ENCODE assay signal across 1 cellular context in the genomic region with DNA sequence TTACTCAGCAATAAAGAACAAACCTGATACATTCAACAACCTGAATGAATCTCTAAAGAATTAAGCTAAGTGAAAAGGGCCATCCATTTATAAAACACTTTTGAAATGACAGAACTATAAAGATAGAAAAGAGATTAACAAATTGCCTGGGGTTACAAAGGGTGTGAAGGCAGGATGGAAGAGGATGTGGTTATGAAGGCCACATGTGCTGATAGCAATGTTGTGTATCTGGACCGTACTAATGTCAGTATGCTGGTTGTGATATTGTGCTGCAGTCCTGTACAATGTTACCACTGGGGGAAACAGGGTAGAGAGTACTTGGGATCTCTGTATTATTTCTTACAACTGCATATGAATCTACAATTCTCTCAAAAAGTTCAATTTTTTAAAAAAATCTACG.
TF ChIP-seq lines count a peak whose summit lies in the region.

No MANE protein-coding gene starts in this region.

TF ChIP-seq in IMR-90, 13 proteins besides CTCF, POLR2A, EP300 and RAD21:
- TF ChIP-seq NFE2L2 (IDR thresholded peaks at IDR 0.05; ENCODE audit: low read depth, low read length) = no peak
- TF ChIP-seq CHD1 (IDR thresholded peaks at IDR 0.05; ENCODE audit: low read depth, low read length) = no peak
- TF ChIP-seq, protein P1, sequence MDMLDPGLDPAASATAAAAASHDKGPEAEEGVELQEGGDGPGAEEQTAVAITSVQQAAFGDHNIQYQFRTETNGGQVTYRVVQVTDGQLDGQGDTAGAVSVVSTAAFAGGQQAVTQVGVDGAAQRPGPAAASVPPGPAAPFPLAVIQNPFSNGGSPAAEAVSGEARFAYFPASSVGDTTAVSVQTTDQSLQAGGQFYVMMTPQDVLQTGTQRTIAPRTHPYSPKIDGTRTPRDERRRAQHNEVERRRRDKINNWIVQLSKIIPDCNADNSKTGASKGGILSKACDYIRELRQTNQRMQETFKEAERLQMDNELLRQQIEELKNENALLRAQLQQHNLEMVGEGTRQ (IDR thresholded peaks at IDR 0.05; ENCODE audit: low read depth, low read length) = no peak
- TF ChIP-seq RFX5 (IDR thresholded peaks at IDR 0.05; ENCODE audit: low read depth, low read length) = no peak
- TF ChIP-seq RCOR1 (IDR thresholded peaks at IDR 0.05; ENCODE audit: insufficient replicate concordance, low read length) = no peak
- no peak for TF ChIP-seq SMC3 (IDR thresholded peaks at IDR 0.05; ENCODE audit: low read depth, low read length)
- TF ChIP-seq CEBPB (IDR thresholded peaks at IDR 0.05; ENCODE audit: low read depth, low read length) = no peak
- TF ChIP-seq, protein P2, sequence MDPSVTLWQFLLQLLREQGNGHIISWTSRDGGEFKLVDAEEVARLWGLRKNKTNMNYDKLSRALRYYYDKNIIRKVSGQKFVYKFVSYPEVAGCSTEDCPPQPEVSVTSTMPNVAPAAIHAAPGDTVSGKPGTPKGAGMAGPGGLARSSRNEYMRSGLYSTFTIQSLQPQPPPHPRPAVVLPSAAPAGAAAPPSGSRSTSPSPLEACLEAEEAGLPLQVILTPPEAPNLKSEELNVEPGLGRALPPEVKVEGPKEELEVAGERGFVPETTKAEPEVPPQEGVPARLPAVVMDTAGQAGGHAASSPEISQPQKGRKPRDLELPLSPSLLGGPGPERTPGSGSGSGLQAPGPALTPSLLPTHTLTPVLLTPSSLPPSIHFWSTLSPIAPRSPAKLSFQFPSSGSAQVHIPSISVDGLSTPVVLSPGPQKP (IDR thresholded peaks at IDR 0.05; ENCODE audit: borderline replicate concordance, low read depth, low read length) = no peak
- TF ChIP-seq MXI1 (IDR thresholded peaks at IDR 0.05; ENCODE audit: borderline replicate concordance, low read depth, low read length) = no peak
- no peak for TF ChIP-seq BHLHE40 (IDR thresholded peaks at IDR 0.05; ENCODE audit: low read depth, low read length)
- no peak for TF ChIP-seq MAZ (IDR thresholded peaks at IDR 0.05; ENCODE audit: borderline replicate concordance, low read depth, low read length)
- no peak for TF ChIP-seq FOS (IDR thresholded peaks at IDR 0.05; ENCODE audit: low read depth, low read length)
- no peak for TF ChIP-seq MAFK (IDR thresholded peaks at IDR 0.05; ENCODE audit: low read depth, low read length)
